Comparison of ENCODE assay signal across 6 cellular contexts in genomic region chr11:65557280-65558001, GRCh38. TPM values are rescaled to one million over a fixed set of nuclear protein-coding genes. Genes with fewer than 3 reads are reported as not detected.
DNase-seq lines count a peak whose midpoint lies in the region; ATAC-seq and TF ChIP-seq lines count a peak whose summit lies in the region.

No MANE protein-coding gene starts in this region.

- no peak for DNase-seq in astrocyte of the cerebellum (ENCODE audit: low read depth)
- no peak for DNase-seq in naive B cell
- DNase-seq in GOT3 (lab: John Stamatoyannopoulos, UW) = no peak
- DNase-seq in AG08395 (ENCODE audit: low spot score) = no peak
- no peak for DNase-seq in 8988T

- H3K9me3 Mint-ChIP-seq in naive B cell = peaks cover 0 to under 1% (median 0%) of the 10 kb centered on the region in 7 donors

- H3K27ac Mint-ChIP-seq in naive B cell = peak overlapping the region in 3 of 6 donors; percentile 20 to 75 (median 73)

- peaks cover 48% of the 10 kb centered on the region for H3K4me1 ChIP-seq in ES-I3 (ENCODE audit: insufficient read depth, low read length)

- in situ Hi-C loops in astrocyte of the cerebellum (cut with HindIII; ENCODE audit: low sequenced_read_pairs) = no loop called here

- peak; percentile 17 to 21 for ATAC-seq in naive B cell (ENCODE audit: low read depth in 2 of 2)

- peak overlapping the region; percentile 34; the same call in 1 of the 2 replicates for H3K9ac ChIP-seq in ES-I3 (ENCODE audit: low read depth, low read length)

- TF ChIP-seq CTCF in astrocyte of the cerebellum (IDR thresholded peaks at IDR 0.05; ENCODE audit: low read depth, low read length, missing control alignments) = no peak

- peak overlapping the region; percentile 70 for H3K4me3 ChIP-seq in astrocyte of the cerebellum (ENCODE audit: low read depth, low read length)

- H3K36me3 Mint-ChIP-seq in naive B cell = no peaks in the 10 kb centered on the region

- H3K36me3 ChIP-seq in ES-I3 (ENCODE audit: insufficient read depth, low read length) = no peaks in the 10 kb centered on the region

- no peaks in the 10 kb centered on the region for H3K27me3 Mint-ChIP-seq in naive B cell

- H3K9me3 ChIP-seq in ES-I3 (ENCODE audit: control insufficient read depth, insufficient read depth, low read length) = no peaks in the 10 kb centered on the region

- H3K4me3 Mint-ChIP-seq in naive B cell = peak overlapping the region; percentile 74 to 90 (median 84)

- H3K4me1 Mint-ChIP-seq in naive B cell = peaks cover 38 to 53% (median 49%) of the 10 kb centered on the region in 3 donors

RNA-seq across cellular contexts. Expression of gene LTBP3, which starts 0.7 kb away (rescaled TPM):
- 10 to 100 TPM; 12.5 to 40.5 (median 23.0) TPM for polyA plus RNA-seq in naive B cell (ENCODE audit: low read depth in 6 of 6)

RNA-seq across cellular contexts. Expression of gene ZNRD2, which starts 12.8 kb away (rescaled TPM):
- 10 to 100 TPM; 56.9 to 74.5 (median 69.8) TPM for polyA plus RNA-seq in naive B cell (ENCODE audit: low read depth in 6 of 6)

RNA-seq across cellular contexts. Expression of gene FAM89B, which starts 14.9 kb away (rescaled TPM):
- polyA plus RNA-seq in naive B cell (ENCODE audit: low read depth in 6 of 6) = 10 to 100 TPM; 44.3 to 82.6 (median 61.8) TPM

RNA-seq across cellular contexts. Expression of gene EHBP1L1, which starts 18.4 kb away (rescaled TPM):
- polyA plus RNA-seq in naive B cell (ENCODE audit: low read depth in 6 of 6) = 10 to 100 TPM in 4 of 6 donors, 1 to 10 TPM in 2; 5.5 to 18.3 (median 11.6) TPM

RNA-seq across cellular contexts. Expression of gene SCYL1, which starts 32.6 kb away (rescaled TPM):
- 10 to 100 TPM; 21.8 to 40.0 (median 27.2) TPM for polyA plus RNA-seq in naive B cell (ENCODE audit: low read depth in 6 of 6)
